ENCODE assay signal across 8 cellular contexts in genomic region chr20:36049408-36049807, GRCh38.
A peak's percentile ranks its signal among the peaks of the same experiment; 100 is the strongest.
DNase-seq lines count a peak whose midpoint lies in the region; ATAC-seq, FAIRE-seq and TF ChIP-seq lines count a peak whose summit lies in the region.
"Not testable (repeated sequence)": the region's sequence is repeated elsewhere in the genome, so short reads cannot be mapped to it uniquely, and the experiment has no call there.

No MANE protein-coding gene starts in this region.

- not testable (repeated sequence) for TF ChIP-seq CTCF in IMR-90 (conservative IDR thresholded peaks at IDR 0.05; ENCODE audit: low read depth, low read length); endothelial cell of umbilical vein (IDR thresholded peaks at IDR 0.05; ENCODE audit: extremely low read depth in 1 of 2, insufficient read depth in 1 of 2, low read depth in 1 of 2, low read length in 2 of 2); kidney (IDR thresholded peaks at IDR 0.05; ENCODE audit: borderline replicate concordance, extremely low read depth, insufficient read depth); neutrophil (IDR thresholded peaks at IDR 0.05); suprapubic skin (IDR thresholded peaks at IDR 0.05)

- H2AK9ac ChIP-seq in IMR-90 (replicated peaks; ENCODE audit: low read depth, low read length, poor library complexity): not testable (repeated sequence)

- H3K4me3 Mint-ChIP-seq in CD4-positive, CD25-positive, alpha-beta regulatory T cell: peak overlapping the region; percentile 90 to 98 (median 96)
- H3K4me3 Mint-ChIP-seq in T-helper 1 cell treated with Interleukin-12 subunit alpha and Interleukin-12 subunit beta and Interleukin-4 antibody, amounts not matched to agents 30 μg/mL and 1 μg/mL, for 36 hours: peak overlapping the region; percentile 90

- H3K56ac ChIP-seq in IMR-90 (ENCODE audit: extremely low read depth, insufficient read depth, low read length): not testable (repeated sequence)

- H3K14ac ChIP-seq in IMR-90 (replicated peaks; ENCODE audit: low read depth, low read length): not testable (repeated sequence)

- CTCF ChIA-PET in IMR-90 (lab: Yijun Ruan, JAX): interaction anchor here (0.6 kb wide), 1 partner anchor 89 kb away, joined by 4 read pairs; no protein-coding TSS in a partner anchor
- CTCF ChIA-PET in endothelial cell of umbilical vein (lab: Charles Lee): interaction anchor here (2.8 kb wide), 1 partner anchor 89 kb away, joined by 9 read pairs; no protein-coding TSS in a partner anchor

- H3K4me2 ChIP-seq in IMR-90 (ENCODE audit: low read depth, low read length): peak overlapping the region; percentile 25; the same call in 1 of the 2 replicates
- not testable (repeated sequence) for H3K4me2 ChIP-seq in endothelial cell of umbilical vein (ENCODE audit: insufficient read depth, low read length)

- not testable (repeated sequence) for H3K23ac ChIP-seq in IMR-90 (ENCODE audit: low read depth, low read length)

- TF ChIP-seq POLR2A in IMR-90 (IDR thresholded peaks at IDR 0.05; ENCODE audit: low read depth, low read length); endothelial cell of umbilical vein (IDR thresholded peaks at IDR 0.05; ENCODE audit: low read depth, low read length); suprapubic skin (IDR thresholded peaks at IDR 0.05): not testable (repeated sequence)

- H3K36me3 Mint-ChIP-seq in CD4-positive, CD25-positive, alpha-beta regulatory T cell: peaks cover 14% of the 10 kb centered on the region
- peaks cover 26% of the 10 kb centered on the region for H3K36me3 Mint-ChIP-seq in T-helper 1 cell treated with Interleukin-12 subunit alpha and Interleukin-12 subunit beta and Interleukin-4 antibody, amounts not matched to agents 30 μg/mL and 1 μg/mL, for 36 hours (ENCODE audit: low read depth)

- not testable (repeated sequence) for H3K18ac ChIP-seq in IMR-90 (ENCODE audit: low read depth, low read length)

- peaks cover 32 to 59% (median 39%) of the 10 kb centered on the region in 4 donors for H3K4me1 Mint-ChIP-seq in CD4-positive, CD25-positive, alpha-beta regulatory T cell
- H3K4me1 Mint-ChIP-seq in T-helper 1 cell treated with Interleukin-12 subunit alpha and Interleukin-12 subunit beta and Interleukin-4 antibody, amounts not matched to agents 30 μg/mL and 1 μg/mL, for 36 hours (ENCODE audit: low read depth): peaks cover 35% of the 10 kb centered on the region

- in situ Hi-C loops in IMR-90 (cut with MboI; ENCODE audit: low sequenced_read_pairs): not testable (repeated sequence)

- peak in 1 of 3 donors; percentile 41 for DNase-seq in CD4-positive, CD25-positive, alpha-beta regulatory T cell
- not testable (repeated sequence) for DNase-seq in IMR-90; adipocyte (ENCODE audit: low read depth); kidney; suprapubic skin (ENCODE audit: low spot score in 2 of 2)
- DNase-seq in endothelial cell of umbilical vein (ENCODE audit: low read depth, low spot score): peak; percentile 52

- not testable (repeated sequence) for H3K9ac ChIP-seq in IMR-90 (ENCODE audit: low read depth, low read length); endothelial cell of umbilical vein (replicated peaks; ENCODE audit: extremely low read depth, insufficient read depth, low read length); kidney (ENCODE audit: low read length in 2 of 2)
- H3K9ac ChIP-seq in adipocyte (ENCODE audit: low read length): peak overlapping the region; percentile 72

- H4K91ac ChIP-seq in IMR-90 (ENCODE audit: insufficient read depth, low read depth, low read length): not testable (repeated sequence)

- H3K4ac ChIP-seq in IMR-90 (ENCODE audit: low read depth, low read length): not testable (repeated sequence)

- peak overlapping the region; percentile 89 to 94 (median 90) for H3K27ac Mint-ChIP-seq in CD4-positive, CD25-positive, alpha-beta regulatory T cell
- peak overlapping the region; percentile 85 for H3K27ac Mint-ChIP-seq in T-helper 1 cell treated with Interleukin-12 subunit alpha and Interleukin-12 subunit beta and Interleukin-4 antibody, amounts not matched to agents 30 μg/mL and 1 μg/mL, for 36 hours

- peak in 1 of 2 donors; percentile 27 for ATAC-seq in CD4-positive, CD25-positive, alpha-beta regulatory T cell (ENCODE audit: low read depth in 2 of 2)
- not testable (repeated sequence) for ATAC-seq in IMR-90 (ENCODE audit: low read depth)

- FAIRE-seq in endothelial cell of umbilical vein (lab: Jason Lieb, UNC); kidney (lab: Jason Lieb, UNC): not testable (repeated sequence)

- not testable (repeated sequence) for H2BK15ac ChIP-seq in IMR-90 (ENCODE audit: low read depth, low read length)

- H4K8ac ChIP-seq in IMR-90 (ENCODE audit: low read depth in 2 of 2, low read length in 2 of 2): not testable (repeated sequence)

- peaks cover 46% of the 10 kb centered on the region for H3K79me2 ChIP-seq in endothelial cell of umbilical vein (ENCODE audit: control insufficient read depth, insufficient read depth, low read length)

- not testable (repeated sequence) for H3K9me3 ChIP-seq in CD4-positive, CD25-positive, alpha-beta regulatory T cell (ENCODE audit: control insufficient read depth in 2 of 2, low read length in 2 of 2); IMR-90 (ENCODE audit: control insufficient read depth, insufficient read depth, low read length); adipocyte (ENCODE audit: control insufficient read depth, low read length); endothelial cell of umbilical vein (replicated peaks; ENCODE audit: control insufficient read depth, insufficient read depth, low read length); kidney (ENCODE audit: control insufficient read depth in 1 of 2, low read length in 2 of 2); neutrophil; suprapubic skin

- H2BK20ac ChIP-seq in IMR-90 (ENCODE audit: low read depth, low read length): not testable (repeated sequence)

- H3K27me3 Mint-ChIP-seq in CD4-positive, CD25-positive, alpha-beta regulatory T cell; T-helper 1 cell treated with Interleukin-12 subunit alpha and Interleukin-12 subunit beta and Interleukin-4 antibody, amounts not matched to agents 30 μg/mL and 1 μg/mL, for 36 hours (ENCODE audit: low read depth): not testable (repeated sequence)

- dilution Hi-C loops in IMR-90 (cut with HindIII; ENCODE audit: low sequenced_read_pairs, unreplicated experiment); endothelial cell of umbilical vein (cut with MboI; ENCODE audit: extremely low pct_ligation_motif_present, low sequenced_read_pairs): not testable (repeated sequence)

- POLR2A ChIA-PET in IMR-90 (lab: Charles Lee; ENCODE audit: unreplicated experiment): interaction anchor here (0.7 kb wide), 1 partner anchor 376 kb away, joined by 3 read pairs; no protein-coding TSS in a partner anchor
- POLR2A ChIA-PET in endothelial cell of umbilical vein (lab: Charles Lee): interaction anchor here (1.1 kb wide), 1 partner anchor 16 kb away, joined by 3 read pairs; no protein-coding TSS in a partner anchor

- not testable (repeated sequence) for TF ChIP-seq EP300 in suprapubic skin (IDR thresholded peaks at IDR 0.05)

- not testable (repeated sequence) for H2BK120ac ChIP-seq in IMR-90 (ENCODE audit: low read depth, low read length)

- H3K4me1 ChIP-seq in CD4-positive, CD25-positive, alpha-beta regulatory T cell (ENCODE audit: control insufficient read depth, insufficient read depth, low read length, poor library complexity, severe bottlenecking); IMR-90 (ENCODE audit: control insufficient read depth, insufficient read depth, low read length); endothelial cell of umbilical vein (ENCODE audit: control insufficient read depth, extremely low read depth, insufficient read depth, low read length); kidney (ENCODE audit: control insufficient read depth in 1 of 2, insufficient read depth in 1 of 2, low read depth in 1 of 2, low read length in 2 of 2): not testable (repeated sequence)
- peaks cover 13% of the 10 kb centered on the region for H3K4me1 ChIP-seq in adipocyte (ENCODE audit: control insufficient read depth, insufficient read depth, low read length)
- H3K4me1 ChIP-seq in neutrophil (ENCODE audit: control insufficient read depth in 1 of 2, insufficient read depth in 1 of 2, low read depth in 1 of 2, low read length in 1 of 2): peaks cover 28 to 30% of the 10 kb centered on the region in 2 experiments
- peaks cover 32% of the 10 kb centered on the region for H3K4me1 ChIP-seq in suprapubic skin

- not testable (repeated sequence) for BruUV-seq in IMR-90 (replicated peaks; lab: Mats Ljungman, UMichigan); endothelial cell of umbilical vein (replicated peaks; lab: Mats Ljungman, UMichigan)

- H4K20me1 ChIP-seq in IMR-90 (ENCODE audit: insufficient read depth, low read length): peaks cover 50% of the 10 kb centered on the region
- H4K20me1 ChIP-seq in endothelial cell of umbilical vein (replicated peaks; ENCODE audit: control insufficient read depth, extremely low read depth, insufficient read depth, low read length): not testable (repeated sequence)

- not testable (repeated sequence) for H3K36me3 ChIP-seq in CD4-positive, CD25-positive, alpha-beta regulatory T cell (ENCODE audit: control insufficient read depth, insufficient read depth, low read length); IMR-90 (ENCODE audit: control insufficient read depth, insufficient read depth, low read length); adipocyte (ENCODE audit: control insufficient read depth, insufficient read depth, low read length, severe bottlenecking); endothelial cell of umbilical vein (ENCODE audit: control insufficient read depth in 2 of 2, extremely low read depth in 1 of 2, insufficient read depth in 2 of 2, low read length in 2 of 2); kidney (ENCODE audit: control insufficient read depth in 1 of 2, insufficient read depth in 2 of 2, low read length in 2 of 2); suprapubic skin
- H3K36me3 ChIP-seq in neutrophil: peaks cover 21% of the 10 kb centered on the region

- not testable (repeated sequence) for TF ChIP-seq RAD21 in IMR-90 (IDR thresholded peaks at IDR 0.05; ENCODE audit: low read length)

- H3K27ac ChIP-seq in CD4-positive, CD25-positive, alpha-beta regulatory T cell (ENCODE audit: insufficient read depth, low read length, poor library complexity, severe bottlenecking): peak overlapping the region; percentile 5
- H3K27ac ChIP-seq in IMR-90 (ENCODE audit: insufficient read depth, low read length); endothelial cell of umbilical vein (ENCODE audit: insufficient read depth, low read depth, low read length); kidney (ENCODE audit: low read depth in 2 of 2, low read length in 2 of 2); suprapubic skin: not testable (repeated sequence)
- peak overlapping the region; percentile 94 for H3K27ac ChIP-seq in neutrophil

- not testable (repeated sequence) for H2BK5ac ChIP-seq in IMR-90 (ENCODE audit: low read depth, low read length, poor library complexity, severe bottlenecking)

- peaks cover 11% of the 10 kb centered on the region for H3K9me1 ChIP-seq in IMR-90 (ENCODE audit: insufficient read depth, low read length)
- not testable (repeated sequence) for H3K9me1 ChIP-seq in endothelial cell of umbilical vein (replicated peaks; ENCODE audit: control insufficient read depth, extremely low read depth, insufficient read depth, low read length)

- H4K5ac ChIP-seq in IMR-90 (ENCODE audit: low read depth, low read length): not testable (repeated sequence)

- H3K27me3 ChIP-seq in CD4-positive, CD25-positive, alpha-beta regulatory T cell (ENCODE audit: control insufficient read depth, insufficient read depth, low read length); IMR-90 (ENCODE audit: control insufficient read depth, insufficient read depth, low read length); adipocyte (replicated peaks; ENCODE audit: control insufficient read depth, insufficient read depth, low read length); endothelial cell of umbilical vein (ENCODE audit: control insufficient read depth in 2 of 2, insufficient read depth in 2 of 2, low read length in 2 of 2); neutrophil; suprapubic skin: not testable (repeated sequence)

- peaks cover 8 to 31% of the 10 kb centered on the region in 2 experiments for H3K79me1 ChIP-seq in IMR-90 (ENCODE audit: low read depth in 1 of 2, low read length in 2 of 2)

- no CpG with 5 or more reads among the region's 2 CpGs for WGBS in IMR-90 (ENCODE audit: extremely low coverage in 2 of 2, insufficient read length in 1 of 2), 2 experiments
- 0% methylated on average over 2 of the region's 2 CpGs for WGBS in suprapubic skin

- intact Hi-C loops in IMR-90 (cut with micrococcal nuclease); endothelial cell of umbilical vein (cut with micrococcal nuclease); kidney (cut with DNase I): not testable (repeated sequence)

- not testable (repeated sequence) for H3K9me3 Mint-ChIP-seq in CD4-positive, CD25-positive, alpha-beta regulatory T cell; T-helper 1 cell treated with Interleukin-12 subunit alpha and Interleukin-12 subunit beta and Interleukin-4 antibody, amounts not matched to agents 30 μg/mL and 1 μg/mL, for 36 hours

- H3K4me3 ChIP-seq in CD4-positive, CD25-positive, alpha-beta regulatory T cell (ENCODE audit: low read depth, low read length): peak overlapping the region; percentile 80
- H3K4me3 ChIP-seq in IMR-90 (ENCODE audit: insufficient read depth, low read depth, low read length) (peak overlapping the region; percentile 36), adipocyte (ENCODE audit: low read length) (peak overlapping the region; percentile 92), endothelial cell of umbilical vein (replicated peaks in 1 of 3; ENCODE audit: insufficient read depth in 1 of 3, low read depth in 1 of 3, low read length in 3 of 3) (peak overlapping the region in 2 of 3 experiments; percentile 35 to 85), kidney (ENCODE audit: low read length in 2 of 2) (peak overlapping the region; percentile 61 to 70), neutrophil (ENCODE audit: low read depth in 1 of 2, low read length in 1 of 2) (peak overlapping the region; percentile 79 to 90), suprapubic skin (peak overlapping the region; percentile 83)

- not testable (repeated sequence) for H2AFZ ChIP-seq in IMR-90 (replicated peaks; ENCODE audit: low read length, poor library complexity); endothelial cell of umbilical vein (ENCODE audit: low read depth, low read length)

- H2AK5ac ChIP-seq in IMR-90 (ENCODE audit: low read depth, low read length): not testable (repeated sequence)

Comparison
In these comparisons a context has a peak if more than half of its experiments do, and no peak if none do; other contexts are left out.
1. H3K4me3 ChIP-seq: peak in every context shown above with its lines; median percentile 92 in adipocyte; 84 in neutrophil; 83 in suprapubic skin; 80 in CD4-positive, CD25-positive, alpha-beta regulatory T cell; 66 in kidney; 60 in endothelial cell of umbilical vein; 36 in IMR-90.